ENCODE assay signal across 15 cellular contexts in genomic region chr20:18928626-18929025, GRCh38.
DNase-seq lines count a peak whose midpoint lies in the region; ATAC-seq lines count a peak whose summit lies in the region.
"Had no signal": no experiment of that assay in that cellular context is flagged by ENCODE, and none has a peak within 500 bp of the region (broad histone marks: within the 10 kb centered on the region; RNA-seq: fewer than 3 reads in every experiment).

No MANE protein-coding gene starts in this region.

- H3K9ac ChIP-seq in Karpas-422 (ENCODE audit: low read length) = no peak overlapping the region
- H3K9ac ChIP-seq: BLaER1 had no signal

- H2AFZ ChIP-seq in Karpas-422 (ENCODE audit: low read length) = no peak overlapping the region

- DNase-seq in NCI-H345 (lab: John Stamatoyannopoulos, UW) = peak; percentile 27
- no peak for DNase-seq in NCI-H345 treated with DMSO at 0.1 percent for 48 hours (lab: John Stamatoyannopoulos, UW; ENCODE audit: unreplicated experiment)
- DNase-seq in Karpas-422 = peak; percentile 37
- peak; percentile 80 for DNase-seq in NCI-H69 (lab: John Stamatoyannopoulos, UW)
- no peak for DNase-seq in NCI-H2081 (lab: John Stamatoyannopoulos, UW)
- no peak for DNase-seq in NCI-H1694 (lab: John Stamatoyannopoulos, UW)
- DNase-seq: 8988T; AML-193; CD8-positive, alpha-beta memory T cell; DMS79 had no signal

- no peaks in the 10 kb centered on the region for H3K27me3 ChIP-seq in Karpas-422 (ENCODE audit: low read length)
- H3K27me3 ChIP-seq: BLaER1 had no signal

- no peak overlapping the region for H3K4me3 ChIP-seq in Karpas-422 (ENCODE audit: low read length)
- H3K4me3 ChIP-seq: BLaER1, GM12878, HAP-1 had no signal

- H3K9me2 ChIP-seq in Karpas-422 (replicated peaks; ENCODE audit: insufficient read depth, low read length) = no peaks in the 10 kb centered on the region

- H3K36me3 ChIP-seq in Karpas-422 (ENCODE audit: insufficient read depth, low read length) = no peaks in the 10 kb centered on the region
- H3K36me3 ChIP-seq: BLaER1, HAP-1 had no signal

- ATAC-seq in GM19463 (IDR thresholded peaks at IDR 0.05; ENCODE audit: unreplicated experiment) = no peak
- ATAC-seq: GM12878, HepG2 had no signal

- H3K9me3 ChIP-seq in Karpas-422 (ENCODE audit: low read length) = no peaks in the 10 kb centered on the region
- H3K9me3 ChIP-seq: HAP-1 had no signal

- H3K79me2 ChIP-seq in Karpas-422 (ENCODE audit: low read length) = no peaks in the 10 kb centered on the region

- H3K4me1 ChIP-seq in Karpas-422 (ENCODE audit: low read length) = no peaks in the 10 kb centered on the region
- H3K4me1 ChIP-seq: BLaER1, HAP-1 had no signal

- no peak overlapping the region for H3K4me2 ChIP-seq in Karpas-422 (ENCODE audit: low read depth, low read length, poor library complexity, severe bottlenecking)
- H3K4me2 ChIP-seq: BLaER1 had no signal

- H4K20me1 ChIP-seq in Karpas-422 (ENCODE audit: insufficient read depth, low read depth, low read length) = no peaks in the 10 kb centered on the region
- H4K20me1 ChIP-seq: BLaER1 had no signal

- no peak overlapping the region for H3K27ac ChIP-seq in Karpas-422 (ENCODE audit: low read length)
- H3K27ac ChIP-seq: BLaER1 had no signal

Comparison
In these comparisons a context has a peak if more than half of its experiments do, and no peak if none do; other contexts are left out.
1. DNase-seq: peak in NCI-H345 (single experiment), Karpas-422 (single experiment) and NCI-H69 (single experiment); none in NCI-H345 treated with DMSO at 0.1 percent for 48 hours (single experiment), NCI-H2081 (0 of 2) and NCI-H1694 (single experiment).